13 cellular contexts compared by ENCODE assay signal in the genomic region with DNA sequence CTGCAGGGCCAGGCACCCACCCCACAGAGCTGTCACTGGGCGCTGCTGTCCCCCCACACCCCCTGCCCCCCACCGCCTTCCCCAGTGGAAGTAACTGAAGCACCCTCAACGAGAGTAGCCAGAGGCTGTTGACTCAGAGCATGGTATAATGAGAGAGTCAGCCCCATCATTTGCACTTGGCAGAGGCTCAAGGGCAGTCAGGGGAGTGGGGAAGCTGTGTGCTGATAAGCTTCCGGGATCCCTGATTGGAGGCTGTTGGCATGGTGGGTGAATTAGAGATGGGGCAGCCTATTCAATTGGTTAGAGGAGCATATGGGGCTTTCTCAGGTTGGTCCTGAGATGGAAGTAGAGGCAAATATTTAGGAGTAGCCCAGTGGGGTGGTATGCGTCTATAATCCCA.
DNase-seq lines count a peak whose midpoint lies in the region; ATAC-seq and TF ChIP-seq lines count a peak whose summit lies in the region.
"Had no signal": no experiment of that assay in that cellular context is flagged by ENCODE, and none has a peak within 500 bp of the region (broad histone marks: within the 10 kb centered on the region; RNA-seq: fewer than 3 reads in every experiment).

No MANE protein-coding gene starts in this region.

- DNase-seq in COLO668 (lab: John Stamatoyannopoulos, UW; ENCODE audit: unreplicated experiment), result peak; percentile 83
- peak; percentile 96 for DNase-seq in NCI-H1092 (lab: John Stamatoyannopoulos, UW)
- peak; percentile 37 for DNase-seq in NCI-H510A (lab: John Stamatoyannopoulos, UW)
- DNase-seq in adrenal gland, result peak; percentile 60 to 86 (median 77)
- no peak for DNase-seq in stimulated activated CD4-positive, alpha-beta T cell treated with anti-CD3 and anti-CD28 coated beads, Interleukin-1b, Interleukin-23, amount 100 ng/mL, for 48 hours
- DNase-seq in activated CD8-positive, alpha-beta T cell treated with anti-CD3 and anti-CD28 coated beads, Interleukin-2, amount 10 ng/mL, durations not matched to agents 7 days and 5 days, result no peak
- DNase-seq in activated T-cell treated with anti-CD3 and anti-CD28 coated beads, Interleukin-2, amount 50 U/mL, for 72 hours, result no peak
- DNase-seq: ACHN; activated naive CD8-positive, alpha-beta T cell treated with anti-CD3 and anti-CD28 coated beads, Interleukin-2, amount 10 ng/mL, durations not matched to agents 7 days and 5 days; colonic mucosa; KG1; stimulated activated CD8-positive, alpha-beta memory T cell treated with anti-CD3 and anti-CD28 coated beads, Interleukin-4, amount 100 ng/mL, for 48 hours had no signal

- H3K27ac Mint-ChIP-seq in activated CD8-positive, alpha-beta T cell treated with anti-CD3 and anti-CD28 coated beads, Interleukin-2, amount 10 ng/mL, durations not matched to agents 7 days and 5 days, result no peak overlapping the region
- no peak overlapping the region for H3K27ac Mint-ChIP-seq in activated T-cell treated with anti-CD3 and anti-CD28 coated beads, Interleukin-2, amount 50 U/mL, for 72 hours
- H3K27ac Mint-ChIP-seq: activated naive CD8-positive, alpha-beta T cell treated with anti-CD3 and anti-CD28 coated beads, Interleukin-2, amount 10 ng/mL, durations not matched to agents 7 days and 5 days had no signal

- no peak overlapping the region for H3K27ac ChIP-seq in adrenal gland
- H3K27ac ChIP-seq: colonic mucosa had no signal

- no peaks in the 10 kb centered on the region for H3K9me3 Mint-ChIP-seq in activated CD8-positive, alpha-beta T cell treated with anti-CD3 and anti-CD28 coated beads, Interleukin-2, amount 10 ng/mL, durations not matched to agents 7 days and 5 days (ENCODE audit: insufficient read depth)
- no peaks in the 10 kb centered on the region for H3K9me3 Mint-ChIP-seq in activated T-cell treated with anti-CD3 and anti-CD28 coated beads, Interleukin-2, amount 50 U/mL, for 72 hours
- H3K9me3 Mint-ChIP-seq: activated naive CD8-positive, alpha-beta T cell treated with anti-CD3 and anti-CD28 coated beads, Interleukin-2, amount 10 ng/mL, durations not matched to agents 7 days and 5 days had no signal

- H3K27me3 ChIP-seq in adrenal gland, result no peaks in the 10 kb centered on the region
- H3K27me3 ChIP-seq: colonic mucosa had no signal

- no peak overlapping the region for H3K4me3 Mint-ChIP-seq in activated CD8-positive, alpha-beta T cell treated with anti-CD3 and anti-CD28 coated beads, Interleukin-2, amount 10 ng/mL, durations not matched to agents 7 days and 5 days
- no peak overlapping the region for H3K4me3 Mint-ChIP-seq in activated T-cell treated with anti-CD3 and anti-CD28 coated beads, Interleukin-2, amount 50 U/mL, for 72 hours
- H3K4me3 Mint-ChIP-seq: activated naive CD8-positive, alpha-beta T cell treated with anti-CD3 and anti-CD28 coated beads, Interleukin-2, amount 10 ng/mL, durations not matched to agents 7 days and 5 days had no signal

- no peaks in the 10 kb centered on the region for H3K36me3 Mint-ChIP-seq in activated CD8-positive, alpha-beta T cell treated with anti-CD3 and anti-CD28 coated beads, Interleukin-2, amount 10 ng/mL, durations not matched to agents 7 days and 5 days (ENCODE audit: low read depth)
- no peaks in the 10 kb centered on the region for H3K36me3 Mint-ChIP-seq in activated T-cell treated with anti-CD3 and anti-CD28 coated beads, Interleukin-2, amount 50 U/mL, for 72 hours (ENCODE audit: insufficient read depth in 2 of 2)
- H3K36me3 Mint-ChIP-seq: activated naive CD8-positive, alpha-beta T cell treated with anti-CD3 and anti-CD28 coated beads, Interleukin-2, amount 10 ng/mL, durations not matched to agents 7 days and 5 days had no signal

- H3K4me1 ChIP-seq in adrenal gland (replicated peaks in 1 of 2), result peaks cover 4 to 8% of the 10 kb centered on the region in 2 donors
- H3K4me1 ChIP-seq: colonic mucosa had no signal

- no peak for ATAC-seq in GM18909 (IDR thresholded peaks at IDR 0.05; ENCODE audit: poor library complexity, unreplicated experiment)
- ATAC-seq in activated CD8-positive, alpha-beta T cell treated with anti-CD3 and anti-CD28 coated beads, Interleukin-2, amount 10 ng/mL, durations not matched to agents 7 days and 5 days, result no peak
- ATAC-seq in activated T-cell treated with anti-CD3 and anti-CD28 coated beads, Interleukin-2, amount 50 U/mL, for 72 hours (replicated peaks in 1 of 2), result no peak

- 34 to 61% (median 49%) methylated on average over 5 of the region's 5 CpGs for WGBS in adrenal gland, 4 donors

- no peak for TF ChIP-seq CTCF in adrenal gland (IDR thresholded peaks at IDR 0.05)

- no peaks in the 10 kb centered on the region for H3K27me3 Mint-ChIP-seq in activated CD8-positive, alpha-beta T cell treated with anti-CD3 and anti-CD28 coated beads, Interleukin-2, amount 10 ng/mL, durations not matched to agents 7 days and 5 days (ENCODE audit: low read depth)
- H3K27me3 Mint-ChIP-seq in activated T-cell treated with anti-CD3 and anti-CD28 coated beads, Interleukin-2, amount 50 U/mL, for 72 hours (ENCODE audit: low read depth), result no peaks in the 10 kb centered on the region
- H3K27me3 Mint-ChIP-seq: activated naive CD8-positive, alpha-beta T cell treated with anti-CD3 and anti-CD28 coated beads, Interleukin-2, amount 10 ng/mL, durations not matched to agents 7 days and 5 days had no signal

- TF ChIP-seq POLR2A in adrenal gland (IDR thresholded peaks at IDR 0.05), result no peak

- H3K4me3 ChIP-seq in adrenal gland, result no peak overlapping the region
- H3K4me3 ChIP-seq: colonic mucosa had no signal

- POLR2A ChIA-PET in activated CD8-positive, alpha-beta T cell treated with anti-CD3 and anti-CD28 coated beads, Interleukin-2, amount 10 ng/mL, durations not matched to agents 7 days and 5 days (lab: Charles Lee), result no interaction called here

- CTCF ChIA-PET in activated CD8-positive, alpha-beta T cell treated with anti-CD3 and anti-CD28 coated beads, Interleukin-2, amount 10 ng/mL, durations not matched to agents 7 days and 5 days (lab: Charles Lee), result no interaction called here

- H3K36me3 ChIP-seq in adrenal gland (replicated peaks in 1 of 2), result no peaks in the 10 kb centered on the region
- H3K36me3 ChIP-seq: colonic mucosa had no signal

- no peaks in the 10 kb centered on the region for H3K9me3 ChIP-seq in adrenal gland (replicated peaks in 1 of 3)
- H3K9me3 ChIP-seq: colonic mucosa had no signal

- intact Hi-C loops in adrenal gland (cut with DNase I), result no loop called here

- no peaks in the 10 kb centered on the region for H3K4me1 Mint-ChIP-seq in activated CD8-positive, alpha-beta T cell treated with anti-CD3 and anti-CD28 coated beads, Interleukin-2, amount 10 ng/mL, durations not matched to agents 7 days and 5 days (ENCODE audit: low read depth)
- H3K4me1 Mint-ChIP-seq in activated T-cell treated with anti-CD3 and anti-CD28 coated beads, Interleukin-2, amount 50 U/mL, for 72 hours (ENCODE audit: low read depth), result no peaks in the 10 kb centered on the region
- H3K4me1 Mint-ChIP-seq: activated naive CD8-positive, alpha-beta T cell treated with anti-CD3 and anti-CD28 coated beads, Interleukin-2, amount 10 ng/mL, durations not matched to agents 7 days and 5 days had no signal

Comparison
In these comparisons a context has a peak if more than half of its experiments do, and no peak if none do; other contexts are left out.
1. DNase-seq: peak in COLO668 (single experiment), NCI-H1092 (single experiment), NCI-H510A (single experiment) and adrenal gland (7 of 7); none in stimulated activated CD4-positive, alpha-beta T cell treated with anti-CD3 and anti-CD28 coated beads, Interleukin-1b, Interleukin-23, amount 100 ng/mL, for 48 hours (single experiment), activated CD8-positive, alpha-beta T cell treated with anti-CD3 and anti-CD28 coated beads, Interleukin-2, amount 10 ng/mL, durations not matched to agents 7 days and 5 days (single experiment) and activated T-cell treated with anti-CD3 and anti-CD28 coated beads, Interleukin-2, amount 50 U/mL, for 72 hours (0 of 2).